In genomic region chr2:102050854-102051391, GRCh38 we compare ENCODE assay signal across 10 cellular contexts. TPM values are rescaled to one million over a fixed set of nuclear protein-coding genes. Genes with fewer than 3 reads are reported as not detected.
DNase-seq lines count a peak whose midpoint lies in the region; ATAC-seq, FAIRE-seq and TF ChIP-seq lines count a peak whose summit lies in the region.
"Had no signal": no experiment of that assay in that cellular context is flagged by ENCODE, and none has a peak within 500 bp of the region (broad histone marks: within the 10 kb centered on the region; RNA-seq: fewer than 3 reads in every experiment).

No MANE protein-coding gene starts in this region.

- H3K4me1 Mint-ChIP-seq in CD8-positive, alpha-beta memory T cell = no peaks in the 10 kb centered on the region

- FAIRE-seq in RCC 7860 (lab: Jason Lieb, UNC) = no peak

- H3K23ac ChIP-seq in mesenchymal stem cell (ENCODE audit: low read length in 2 of 2) = no peak overlapping the region

- TF ChIP-seq POLR2A in esophagus squamous epithelium (IDR thresholded peaks at IDR 0.05) = no peak

- no peaks in the 10 kb centered on the region for H3K36me3 Mint-ChIP-seq in CD8-positive, alpha-beta memory T cell

- TF ChIP-seq CTCF in esophagus squamous epithelium (IDR thresholded peaks at IDR 0.05) (no peak), tibial artery (IDR thresholded peaks at IDR 0.05) (no peak)

- peak overlapping the region; percentile 31 for H2BK15ac ChIP-seq in mesenchymal stem cell (ENCODE audit: low read depth, poor library complexity, severe bottlenecking)

- no peak overlapping the region for H3K4me3 Mint-ChIP-seq in CD8-positive, alpha-beta memory T cell

- no peaks in the 10 kb centered on the region for H3K27me3 ChIP-seq in esophagus squamous epithelium
- H3K27me3 ChIP-seq in mesenchymal stem cell (ENCODE audit: control insufficient read depth in 1 of 2, insufficient read depth in 1 of 2, low read length in 2 of 2) = no peaks in the 10 kb centered on the region
- H3K27me3 ChIP-seq in tibial artery = no peaks in the 10 kb centered on the region
- H3K27me3 ChIP-seq in CD8-positive, alpha-beta memory T cell (ENCODE audit: insufficient read depth, low read length, poor library complexity, severe bottlenecking) = no peaks in the 10 kb centered on the region

- no peak overlapping the region for H2AFZ ChIP-seq in mesenchymal stem cell (ENCODE audit: low read depth, low read length)

- POLR2A ChIA-PET in CD8-positive, alpha-beta memory T cell (lab: Charles Lee) = no interaction called here

- peak overlapping the region; percentile 69 for H2BK120ac ChIP-seq in mesenchymal stem cell (ENCODE audit: low read depth, low read length)

- H3K36me3 ChIP-seq in esophagus squamous epithelium = no peaks in the 10 kb centered on the region
- H3K36me3 ChIP-seq in mesenchymal stem cell (ENCODE audit: control insufficient read depth in 1 of 2, insufficient read depth in 2 of 2, low read depth in 1 of 2, low read length in 2 of 2) = no peaks in the 10 kb centered on the region
- H3K36me3 ChIP-seq in tibial artery = no peaks in the 10 kb centered on the region
- no peaks in the 10 kb centered on the region for H3K36me3 ChIP-seq in CD8-positive, alpha-beta memory T cell (ENCODE audit: insufficient read depth, low read length)

- peaks cover 15 to 78% (median 48%) of the 10 kb centered on the region in 3 donors for H3K4me1 ChIP-seq in esophagus squamous epithelium
- H3K4me1 ChIP-seq in mesenchymal stem cell (ENCODE audit: control insufficient read depth, insufficient read depth, low read depth, low read length) = peaks cover 2% of the 10 kb centered on the region
- H3K4me1 ChIP-seq in tibial artery = peaks cover 0 to 64% (median 43%) of the 10 kb centered on the region in 4 donors
- H3K4me1 ChIP-seq in CD8-positive, alpha-beta memory T cell (ENCODE audit: insufficient read depth, low read length) = no peaks in the 10 kb centered on the region

- 24 to 37% methylated on average over 4 to 5 of the region's 7 CpGs for WGBS in esophagus squamous epithelium, 2 donors
- WGBS in mesenchymal stem cell = 28% methylated on average over 7 of the region's 7 CpGs

- H2BK5ac ChIP-seq in mesenchymal stem cell (ENCODE audit: low read depth, low read length, poor library complexity, severe bottlenecking) = no peak overlapping the region

- H3K18ac ChIP-seq in mesenchymal stem cell (ENCODE audit: low read depth in 1 of 2, low read length in 2 of 2) = peak overlapping the region; percentile 44 to 65

- DNase-seq in RCC 7860 (ENCODE audit: low spot score) (peak; percentile 31), esophagus squamous epithelium (lab: John Stamatoyannopoulos, UW) (no peak), mesenchymal stem cell (peak; percentile 97), tibial artery (peak; percentile 94), SIG-M5 treated with dmso at 0.1 percent for 504 hours (lab: John Stamatoyannopoulos, UW; ENCODE audit: unreplicated experiment) (no peak)
- DNase-seq in CD8-positive, alpha-beta memory T cell = no peak
- DNase-seq: activated CD4-positive, CD25-positive, alpha-beta regulatory T cell treated with anti-CD3 and anti-CD28 coated beads, Interleukin-2, amount 50 U/mL, for 72 hours; effector CD8-positive, alpha-beta T cell had no signal

- H3K14ac ChIP-seq in mesenchymal stem cell (ENCODE audit: low read length in 2 of 2) = no peak overlapping the region

- peak overlapping the region; percentile 55 to 83 (median 77) for H3K27ac ChIP-seq in esophagus squamous epithelium
- H3K27ac ChIP-seq in mesenchymal stem cell (ENCODE audit: low read length, poor library complexity, severe bottlenecking) = no peak overlapping the region
- peak overlapping the region; percentile 72 to 76 for H3K27ac ChIP-seq in tibial artery
- no peak overlapping the region for H3K27ac ChIP-seq in CD8-positive, alpha-beta memory T cell (ENCODE audit: low read depth, low read length)

- no peak overlapping the region for H2AK5ac ChIP-seq in mesenchymal stem cell (ENCODE audit: low read length, severe bottlenecking)

- intact Hi-C loops in esophagus squamous epithelium (cut with DNase I) (no loop called here), tibial artery (cut with DNase I; ENCODE audit: low total_unique reads) (no loop called here)

- H4K91ac ChIP-seq in mesenchymal stem cell (ENCODE audit: low read length) = peak overlapping the region; percentile 71

- H3K4me3 ChIP-seq in esophagus squamous epithelium (no peak overlapping the region), mesenchymal stem cell (ENCODE audit: insufficient read depth in 1 of 2, low read depth in 1 of 2, low read length in 2 of 2) (no peak overlapping the region), tibial artery (no peak overlapping the region)
- no peak overlapping the region for H3K4me3 ChIP-seq in CD8-positive, alpha-beta memory T cell (ENCODE audit: low read length)

- no peak overlapping the region for H3K4me2 ChIP-seq in mesenchymal stem cell (ENCODE audit: low read length, poor library complexity, severe bottlenecking)

- peak overlapping the region; percentile 55 to 98 for H3K4ac ChIP-seq in mesenchymal stem cell (ENCODE audit: low read depth in 1 of 2, low read length in 2 of 2)

- ATAC-seq in HG03196 (IDR thresholded peaks at IDR 0.05; ENCODE audit: unreplicated experiment) (no peak), GM18858 (IDR thresholded peaks at IDR 0.05; ENCODE audit: unreplicated experiment) (no peak)

- H3K9me3 Mint-ChIP-seq in CD8-positive, alpha-beta memory T cell = no peaks in the 10 kb centered on the region

- peaks cover 10 to 23% of the 10 kb centered on the region in 2 donors for H3K27me3 Mint-ChIP-seq in CD8-positive, alpha-beta memory T cell

- H3K9me3 ChIP-seq in esophagus squamous epithelium = no peaks in the 10 kb centered on the region
- no peaks in the 10 kb centered on the region for H3K9me3 ChIP-seq in mesenchymal stem cell (ENCODE audit: control insufficient read depth, low read length)
- no peaks in the 10 kb centered on the region for H3K9me3 ChIP-seq in tibial artery
- no peaks in the 10 kb centered on the region for H3K9me3 ChIP-seq in CD8-positive, alpha-beta memory T cell (ENCODE audit: low read length)

- peak overlapping the region; percentile 67 for H4K8ac ChIP-seq in mesenchymal stem cell (ENCODE audit: low read length)

- H3K27ac Mint-ChIP-seq in CD8-positive, alpha-beta memory T cell = peak overlapping the region in 1 of 8 donors; percentile 30

- H3K79me1 ChIP-seq in mesenchymal stem cell (replicated peaks; ENCODE audit: low read length, poor library complexity, severe bottlenecking) = no peaks in the 10 kb centered on the region

- H3K9ac ChIP-seq in mesenchymal stem cell (ENCODE audit: low read length) = peak overlapping the region; percentile 70

- H2BK12ac ChIP-seq in mesenchymal stem cell (ENCODE audit: low read length in 2 of 2) = peak overlapping the region in 1 of 2 experiments; percentile 45

- CTCF ChIA-PET in CD8-positive, alpha-beta memory T cell (lab: Charles Lee) = interaction anchor here (0.8 kb wide), 1 partner anchor 17 kb away, joined by 3 read pairs; no protein-coding TSS in a partner anchor

RNA-seq across cellular contexts. Expression of gene IL1R2, which starts 59.2 kb away (rescaled TPM):
- total RNA-seq in esophagus squamous epithelium = 100 to 1,000 TPM in 1 of 4 donors, 10 to 100 TPM in 3; 24.1 to 182 (median 78.0) TPM
- polyA plus RNA-seq in mesenchymal stem cell (2013, experiment 1 of 2) = 3.4 TPM
- polyA plus RNA-seq in mesenchymal stem cell (2013, experiment 2 of 2) = 3.0 TPM
- total RNA-seq in CD8-positive, alpha-beta memory T cell = 1 to 10 TPM in 1 of 2 experiments, under 1 TPM in 1; 0.85 to 1.4 TPM
- polyA plus RNA-seq in CD8-positive, alpha-beta memory T cell = not detected

Comparison
In these comparisons a context has a peak if more than half of its experiments do, and no peak if none do; other contexts are left out.
1. DNase-seq: peak in RCC 7860 (single experiment), mesenchymal stem cell (single experiment) and tibial artery (2 of 2); none in esophagus squamous epithelium (single experiment), CD8-positive, alpha-beta memory T cell (0 of 5) and SIG-M5 treated with dmso at 0.1 percent for 504 hours (single experiment).
2. H3K27ac ChIP-seq: peak in esophagus squamous epithelium (4 of 4) and tibial artery (2 of 2); none in mesenchymal stem cell (single experiment) and CD8-positive, alpha-beta memory T cell (single experiment).
3. RNA of gene IL1R2, which starts 59.2 kb away (total RNA-seq): 24.1 to 182 TPM in esophagus squamous epithelium; 0.85 to 1.4 TPM in CD8-positive, alpha-beta memory T cell; every median in the first group is over 10 times any median in the second.